Comparison of ENCODE assay signal across 15 cellular contexts in genomic region chr11:106231591-106231990, GRCh38.
DNase-seq lines count a peak whose midpoint lies in the region; ATAC-seq and TF ChIP-seq lines count a peak whose summit lies in the region.
"Had no signal": no experiment of that assay in that cellular context is flagged by ENCODE, and none has a peak within 500 bp of the region (broad histone marks: within the 10 kb centered on the region; RNA-seq: fewer than 3 reads in every experiment).

No MANE protein-coding gene starts in this region.

- H3F3A ChIP-seq in neural progenitor cell (ENCODE audit: low read depth), result no peaks in the 10 kb centered on the region

- H3K4me3 ChIP-seq in DND-41 (ENCODE audit: low read depth in 1 of 2, low read length in 2 of 2) (no peak overlapping the region), MG63 (no peak overlapping the region), neural progenitor cell (no peak overlapping the region)
- H3K4me3 ChIP-seq: esophagus squamous epithelium, sigmoid colon had no signal

- H4K20me1 ChIP-seq in DND-41 (ENCODE audit: insufficient read depth, low read length) (no peaks in the 10 kb centered on the region), neural progenitor cell (ENCODE audit: low read depth) (no peaks in the 10 kb centered on the region)

- DNase-seq in DND-41, result no peak
- peak; percentile 4 for DNase-seq in MG63
- DNase-seq in cerebellar cortex (ENCODE audit: low spot score), result peak; percentile 18
- DNase-seq in neural progenitor cell (ENCODE audit: low spot score), result peak; percentile 18
- DNase-seq in NCI-H2171 (lab: John Stamatoyannopoulos, UW), result no peak
- DNase-seq in effector CD4-positive, alpha-beta T cell, result no peak
- DNase-seq: activated CD4-positive, alpha-beta T cell treated with anti-CD3 and anti-CD28 coated beads for 48 hours; Calu3; esophagus squamous epithelium; NCI-H2107; sigmoid colon; substantia nigra had no signal

- no peak overlapping the region for H2AFZ ChIP-seq in DND-41 (ENCODE audit: low read depth, low read length)
- no peak overlapping the region for H2AFZ ChIP-seq in neural progenitor cell (replicated peaks)

- peaks cover 20% of the 10 kb centered on the region for H3K9me3 ChIP-seq in DND-41 (ENCODE audit: insufficient read depth, low read length, severe bottlenecking)
- no peaks in the 10 kb centered on the region for H3K9me3 ChIP-seq in MG63
- no peaks in the 10 kb centered on the region for H3K9me3 ChIP-seq in neural progenitor cell (ENCODE audit: low read depth)
- H3K9me3 ChIP-seq: sigmoid colon had no signal

- H3K79me2 ChIP-seq in DND-41 (ENCODE audit: insufficient read depth, low read length) (no peaks in the 10 kb centered on the region), neural progenitor cell (ENCODE audit: low read depth) (no peaks in the 10 kb centered on the region)

- no peaks in the 10 kb centered on the region for H3K27me3 ChIP-seq in DND-41 (ENCODE audit: insufficient read depth, low read length, poor library complexity)
- H3K27me3 ChIP-seq in MG63, result no peaks in the 10 kb centered on the region
- no peaks in the 10 kb centered on the region for H3K27me3 ChIP-seq in neural progenitor cell
- H3K27me3 ChIP-seq: esophagus squamous epithelium, sigmoid colon had no signal

- no peaks in the 10 kb centered on the region for H3K36me3 Mint-ChIP-seq in neural progenitor cell

- no peak overlapping the region for H3K27ac ChIP-seq in DND-41 (ENCODE audit: low read length)
- H3K27ac ChIP-seq in neural progenitor cell, result no peak overlapping the region
- H3K27ac ChIP-seq: esophagus squamous epithelium, KMS-11, sigmoid colon had no signal

- 0 out of 3 replicates have a peak, but pooled peaks have one; percentile 42 for ATAC-seq in DND-41 (ENCODE audit: insufficient read depth, low read depth)
- no peak for ATAC-seq in HG03469 (IDR thresholded peaks at IDR 0.05; ENCODE audit: unreplicated experiment)
- no peak for ATAC-seq in GM21786 (IDR thresholded peaks at IDR 0.05; ENCODE audit: unreplicated experiment)

- H3K36me3 ChIP-seq in DND-41 (ENCODE audit: insufficient read depth, low read length) (no peaks in the 10 kb centered on the region), MG63 (no peaks in the 10 kb centered on the region), neural progenitor cell (no peaks in the 10 kb centered on the region)
- H3K36me3 ChIP-seq: esophagus squamous epithelium, sigmoid colon had no signal

- H3K27ac Mint-ChIP-seq in neural progenitor cell, result no peak overlapping the region

- H3K4me2 ChIP-seq in DND-41 (ENCODE audit: insufficient read depth, low read length), result no peak overlapping the region
- H3K4me2 ChIP-seq in neural progenitor cell, result no peak overlapping the region
- H3K4me2 ChIP-seq: KMS-11 had no signal

- peaks cover 14% of the 10 kb centered on the region for H3K9me3 Mint-ChIP-seq in neural progenitor cell

- H3K4me3 Mint-ChIP-seq in neural progenitor cell, result no peak overlapping the region

- H3K4me1 ChIP-seq in DND-41 (ENCODE audit: insufficient read depth, low read length) (no peaks in the 10 kb centered on the region), neural progenitor cell (peaks cover 7% of the 10 kb centered on the region)
- H3K4me1 ChIP-seq: esophagus squamous epithelium, sigmoid colon had no signal

- H3K9ac ChIP-seq in DND-41 (ENCODE audit: low read depth, low read length) (no peak overlapping the region), neural progenitor cell (no peak overlapping the region)
- H3K9ac ChIP-seq: KMS-11 had no signal

- TF ChIP-seq CTCF in DND-41 (IDR thresholded peaks at IDR 0.05; ENCODE audit: borderline replicate concordance, extremely low read depth, low read length, poor library complexity, severe bottlenecking), result peak; percentile 27
- TF ChIP-seq CTCF in neural progenitor cell (IDR thresholded peaks at IDR 0.05), result peak; percentile 39

- no peaks in the 10 kb centered on the region for H3K27me3 Mint-ChIP-seq in neural progenitor cell (ENCODE audit: insufficient read depth, low read depth)

- no peaks in the 10 kb centered on the region for H3K4me1 Mint-ChIP-seq in neural progenitor cell

Comparison
In these comparisons a context has a peak if more than half of its experiments do, and no peak if none do; other contexts are left out.
1. DNase-seq: peak in MG63 (single experiment), cerebellar cortex (single experiment) and neural progenitor cell (single experiment); none in DND-41 (single experiment), NCI-H2171 (single experiment) and effector CD4-positive, alpha-beta T cell (single experiment).